Comparison of ENCODE assay signal across 8 cellular contexts in genomic region chr19:53333466-53334449, GRCh38. TPM values are rescaled to one million over a fixed set of nuclear protein-coding genes. Genes with fewer than 3 reads are reported as not detected.
A peak's percentile ranks its signal among the peaks of the same experiment; 100 is the strongest.
DNase-seq lines count a peak whose midpoint lies in the region; ATAC-seq and TF ChIP-seq lines count a peak whose summit lies in the region.

ZNF845 (plus strand) TSS chr19:53333749; CDS start chr19:53341308, 7,559 bp downstream.

- DNase-seq in D341Med (ENCODE audit: low spot score) = peak; percentile 92
- DNase-seq in activated T-cell treated with anti-CD3 and anti-CD28 coated beads for 24 hours (ENCODE audit: low read depth) = peak; percentile 97
- peak; percentile 50 for DNase-seq in epithelial cell of proximal tubule (ENCODE audit: low read depth)
- peak; percentile 89 to 97 for DNase-seq in stimulated activated CD8-positive, alpha-beta memory T cell treated with anti-CD3 and anti-CD28 coated beads, Interleukin-4, amount 100 ng/mL, for 4 hours (ENCODE audit: low read depth in 2 of 2, low spot score in 1 of 2)

- peak within 1 kb of the TSS; percentile 91 for H3K4me2 ChIP-seq in OCI-LY1 (ENCODE audit: low read length)

- H3K9me3 ChIP-seq in HUES6 (ENCODE audit: control insufficient read depth, insufficient read depth, low read depth, low read length) = peaks cover 6% of the 10 kb centered on the region; the same call in 1 of the 2 replicates
- H3K9me3 ChIP-seq in OCI-LY1 (ENCODE audit: low read length) = peaks cover 1% of the 10 kb centered on the region; the same call in 1 of the 2 replicates
- no peaks in the 10 kb centered on the region for H3K9me3 ChIP-seq in mucosa of rectum (ENCODE audit: control insufficient read depth in 2 of 2, low read length in 2 of 2)

- no peaks in the 10 kb centered on the region for H4K20me1 ChIP-seq in OCI-LY1 (ENCODE audit: insufficient read depth, low read length)

- H3K27me3 ChIP-seq in HUES6 (ENCODE audit: control insufficient read depth, insufficient read depth, low read length) (no peaks in the 10 kb centered on the region), OCI-LY1 (ENCODE audit: insufficient read depth, low read length) (no peaks in the 10 kb centered on the region), mucosa of rectum (ENCODE audit: control insufficient read depth in 2 of 2, insufficient read depth in 2 of 2, low read length in 2 of 2) (no peaks in the 10 kb centered on the region)

- H3F3A ChIP-seq in OCI-LY1 (ENCODE audit: insufficient read depth, low read length) = no peaks in the 10 kb centered on the region

- H3K9ac ChIP-seq in HUES6 (ENCODE audit: low read length) = peak within 1 kb of the TSS; percentile 60
- peak within 1 kb of the TSS; percentile 88 for H3K9ac ChIP-seq in OCI-LY1 (ENCODE audit: low read length)
- peak within 1 kb of the TSS; percentile 74 to 77 for H3K9ac ChIP-seq in mucosa of rectum (ENCODE audit: low read depth in 1 of 2, low read length in 2 of 2)

- H3K4me3 ChIP-seq in HUES6 (ENCODE audit: low read depth, low read length) (peak within 1 kb of the TSS; percentile 66), OCI-LY1 (ENCODE audit: low read depth, low read length, poor library complexity, severe bottlenecking) (peak within 1 kb of the TSS; percentile 98), epithelial cell of proximal tubule (ENCODE audit: low read depth, low read length) (peak within 1 kb of the TSS; percentile 80), mucosa of rectum (ENCODE audit: low read length in 2 of 2) (peak within 1 kb of the TSS; percentile 88 to 95)

- ATAC-seq in GM21390 (IDR thresholded peaks at IDR 0.05; ENCODE audit: unreplicated experiment) = peak; percentile 93

- H3K4me1 ChIP-seq in HUES6 (ENCODE audit: control insufficient read depth, insufficient read depth, low read length) (no peaks in the 10 kb centered on the region), OCI-LY1 (ENCODE audit: insufficient read depth, low read length, severe bottlenecking) (peaks cover 9% of the 10 kb centered on the region), mucosa of rectum (ENCODE audit: control insufficient read depth in 2 of 2, insufficient read depth in 2 of 2, low read length in 2 of 2) (peaks cover 2 to 4% of the 10 kb centered on the region in 2 donors)

- H3K36me3 ChIP-seq in HUES6 (ENCODE audit: control insufficient read depth, insufficient read depth, low read length) (peaks cover 10% of the 10 kb centered on the region; the same call in 1 of the 2 replicates), OCI-LY1 (ENCODE audit: insufficient read depth, low read length) (peaks cover 32% of the 10 kb centered on the region), mucosa of rectum (ENCODE audit: control insufficient read depth in 2 of 2, insufficient read depth in 2 of 2, low read length in 2 of 2) (peaks cover 5 to 8% of the 10 kb centered on the region in 2 donors)

- H3K79me2 ChIP-seq in OCI-LY1 (ENCODE audit: insufficient read depth, low read length) = no peaks in the 10 kb centered on the region

- TF ChIP-seq CTCF in OCI-LY1 (IDR thresholded peaks at IDR 0.05; ENCODE audit: low read length) (no peak), epithelial cell of proximal tubule (conservative IDR thresholded peaks at IDR 0.05; ENCODE audit: low read depth, low read length) (no peak)

- no peak within 1 kb of the TSS; the same call in 1 of the 2 replicates for H3K27ac ChIP-seq in HUES6 (ENCODE audit: low read depth, low read length)
- no peak within 1 kb of the TSS for H3K27ac ChIP-seq in OCI-LY1 (ENCODE audit: low read depth, low read length, poor library complexity, severe bottlenecking)
- peak within 1 kb of the TSS; percentile 61 to 67 for H3K27ac ChIP-seq in mucosa of rectum (ENCODE audit: low read depth in 2 of 2, low read length in 2 of 2)

- no peaks in the 10 kb centered on the region for H3K9me2 ChIP-seq in OCI-LY1 (ENCODE audit: low read depth, low read length)

- H2AFZ ChIP-seq in OCI-LY1 (ENCODE audit: low read length) = peak within 1 kb of the TSS; percentile 79; the same call in 1 of the 2 replicates

RNA-seq across cellular contexts. Expression of gene ZNF845, which starts in this region (rescaled TPM):
- 4.5 and 4.6 TPM in 2 replicates for total RNA-seq in epithelial cell of proximal tubule

Comparison
In these comparisons a context has a peak if more than half of its experiments do, and no peak if none do; other contexts are left out.
1. H3K27ac ChIP-seq: peak in mucosa of rectum (2 of 2); none in HUES6 (single experiment) and OCI-LY1 (single experiment).
2. Peak in every context shown above with its lines, with median percentiles within 50 percentile points of each other: DNase-seq, H3K4me3 ChIP-seq and H3K9ac ChIP-seq.